In the genomic region with DNA sequence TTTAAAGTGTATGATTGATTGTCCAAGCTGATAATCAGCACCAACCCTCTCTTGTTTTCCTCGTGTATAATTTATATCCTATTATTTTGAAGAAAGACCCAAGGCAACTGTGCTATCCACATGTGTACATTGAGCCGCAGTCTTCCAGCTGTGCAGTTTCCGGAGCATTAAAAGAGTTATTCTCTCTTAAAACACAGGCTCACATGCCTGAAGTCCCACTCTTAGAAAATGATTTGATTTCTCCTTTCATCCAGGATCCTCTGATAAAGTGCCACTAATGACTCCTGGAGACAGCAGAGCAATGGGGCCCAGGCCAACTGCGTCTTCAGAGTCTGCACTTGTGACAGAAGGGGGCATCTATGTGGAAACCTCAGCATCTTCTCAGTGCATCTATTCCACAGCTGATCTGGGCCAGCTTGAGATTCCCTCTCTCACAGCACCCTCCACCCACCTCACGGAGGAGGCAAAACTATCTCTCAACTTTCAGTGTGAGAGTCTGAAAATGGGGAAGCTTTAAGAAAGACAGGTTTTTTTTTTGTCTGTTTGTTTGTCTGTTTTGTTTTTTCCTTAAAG, we compare ENCODE assay signal across 11 cellular contexts.
A peak's percentile ranks its signal among the peaks of the same experiment; 100 is the strongest.
DNase-seq lines count a peak whose midpoint lies in the region; ATAC-seq and TF ChIP-seq lines count a peak whose summit lies in the region.
"Had no signal": no experiment of that assay in that cellular context is flagged by ENCODE, and none has a peak within 500 bp of the region (broad histone marks: within the 10 kb centered on the region; RNA-seq: fewer than 3 reads in every experiment).

No MANE protein-coding gene starts in this region.

- H3K4me1 ChIP-seq in right atrium auricular region = peaks cover 0 to 24% of the 10 kb centered on the region in 2 donors

- H3K9me3 ChIP-seq in right atrium auricular region = no peaks in the 10 kb centered on the region

- no peaks in the 10 kb centered on the region for H3K9me3 Mint-ChIP-seq in activated T-helper 17 cell treated with anti-CD3 and anti-CD28 coated beads, Interleukin-2, amount 50 U/mL, for 72 hours

- ATAC-seq in activated T-helper 17 cell treated with anti-CD3 and anti-CD28 coated beads, Interleukin-2, amount 50 U/mL, for 72 hours (replicated peaks) = no peak
- ATAC-seq in HG02870 (IDR thresholded peaks at IDR 0.05; ENCODE audit: unreplicated experiment) = no peak
- ATAC-seq: T-helper 17 cell had no signal

- TF ChIP-seq CTCF in right atrium auricular region (IDR thresholded peaks at IDR 0.05) = no peak

- DNase-seq in HCEC 1CT (peak; percentile 10), right atrium auricular region (ENCODE audit: low spot score) (no peak), medulla oblongata (ENCODE audit: extremely low spot score) (no peak), NCI-H2107 (lab: John Stamatoyannopoulos, UW) (no peak), NCI-H226 (no peak)
- DNase-seq: NCI-H187 treated with DMSO at 0.1 percent for 48 hours, T-helper 17 cell had no signal

- no peaks in the 10 kb centered on the region for H3K27me3 ChIP-seq in right atrium auricular region

- H3K27me3 Mint-ChIP-seq in activated T-helper 17 cell treated with anti-CD3 and anti-CD28 coated beads, Interleukin-2, amount 50 U/mL, for 72 hours = no peaks in the 10 kb centered on the region
- H3K27me3 Mint-ChIP-seq: T-helper 17 cell had no signal

- H3K36me3 ChIP-seq in right atrium auricular region = no peaks in the 10 kb centered on the region

- no peaks in the 10 kb centered on the region for H3K36me3 Mint-ChIP-seq in activated T-helper 17 cell treated with anti-CD3 and anti-CD28 coated beads, Interleukin-2, amount 50 U/mL, for 72 hours (ENCODE audit: low read depth)
- H3K36me3 Mint-ChIP-seq: natural killer cell treated with Interleukin-12 subunit alpha and Interleukin-12 subunit beta and Interleukin-15 and Interleukin-18, amount 100 ng/mL, for 72 hours had no signal

- H3K4me3 ChIP-seq in right atrium auricular region (no peak overlapping the region), skin epidermis (no peak overlapping the region)

- H3K27ac Mint-ChIP-seq in activated T-helper 17 cell treated with anti-CD3 and anti-CD28 coated beads, Interleukin-2, amount 50 U/mL, for 72 hours = peak overlapping the region; percentile 40
- H3K27ac Mint-ChIP-seq: natural killer cell treated with Interleukin-12 subunit alpha and Interleukin-12 subunit beta and Interleukin-15 and Interleukin-18, amount 100 ng/mL, for 72 hours; T-helper 17 cell had no signal

- H3K27ac ChIP-seq in right atrium auricular region = peak overlapping the region; percentile 51 to 85
- peak overlapping the region in 11 of 21 experiments; percentile 4 to 75 (median 61) for H3K27ac ChIP-seq in skin epidermis

- H3K4me3 Mint-ChIP-seq in activated T-helper 17 cell treated with anti-CD3 and anti-CD28 coated beads, Interleukin-2, amount 50 U/mL, for 72 hours = peak overlapping the region; percentile 10
- H3K4me3 Mint-ChIP-seq: natural killer cell treated with Interleukin-12 subunit alpha and Interleukin-12 subunit beta and Interleukin-15 and Interleukin-18, amount 100 ng/mL, for 72 hours; T-helper 17 cell had no signal

- peaks cover 12% of the 10 kb centered on the region for H3K4me1 Mint-ChIP-seq in activated T-helper 17 cell treated with anti-CD3 and anti-CD28 coated beads, Interleukin-2, amount 50 U/mL, for 72 hours
